Comparison of ENCODE assay signal across 25 cellular contexts in genomic region chr16:53626816-53627215, GRCh38.
"Had no signal": no experiment of that assay in that cellular context is flagged by ENCODE, and none has a peak within 500 bp of the region (broad histone marks: within the 10 kb centered on the region; RNA-seq: fewer than 3 reads in every experiment).

No MANE protein-coding gene starts in this region.

- H3K4me2 ChIP-seq: hepatocyte had no signal

- H3K79me2 ChIP-seq: hepatocyte had no signal

- H3K4me3 ChIP-seq: body of pancreas, cardiac muscle cell, esophagus muscularis mucosa, hepatocyte, left ventricle myocardium inferior, prostate gland, suprapubic skin, tibial nerve had no signal

- DNase-seq: activated CD4-positive, alpha-beta memory T cell treated with anti-CD3 and anti-CD28 coated beads, Interleukin-2, amount 10 ng/mL, durations not matched to agents 7 days and 5 days; activated CD4-positive, alpha-beta T cell treated with anti-CD3 and anti-CD28 coated beads, Interleukin-2, amount 10 ng/mL, durations not matched to agents 24 days and 14 days; activated effector memory CD4-positive, alpha-beta T cell treated with anti-CD3 and anti-CD28 coated beads, Interleukin-2, amount 50 U/mL, for 16 hours; activated naive CD4-positive, alpha-beta T cell treated with anti-CD3 and anti-CD28 coated beads, Interleukin-2, amount 50 U/mL, for 16 hours; activated naive CD8-positive, alpha-beta T cell treated with anti-CD3 and anti-CD28 coated beads, Interleukin-2, amount 50 U/mL, for 24 hours; activated T-cell treated with anti-CD3 and anti-CD28 coated beads, Interleukin-2, amount 50 U/mL, for 72 hours; anterior cingulate cortex; body of pancreas; effector memory CD4-positive, alpha-beta T cell; glutamatergic neuron; immature natural killer cell; kidney glomerular epithelial cell; left ventricle myocardium inferior; midbrain; natural killer cell; right cardiac atrium; stimulated activated CD4-positive, alpha-beta T cell treated with anti-CD3 and anti-CD28 coated beads, Interleukin-12 subunit alpha, Interleukin-12 subunit beta, amount 100 ng/mL, for 4 hours; stimulated activated naive CD8-positive, alpha-beta T cell treated with anti-CD3 and anti-CD28 coated beads, Interleukin-15, amount 100 ng/mL, for 72 hours; T-helper 17 cell had no signal

- H3K36me3 ChIP-seq: cardiac muscle cell, esophagus muscularis mucosa, left ventricle myocardium inferior, prostate gland, suprapubic skin, tibial nerve had no signal

- H3K27ac ChIP-seq: body of pancreas, cardiac muscle cell, esophagus muscularis mucosa, hepatocyte, left ventricle myocardium inferior, prostate gland, suprapubic skin, tibial nerve had no signal

- H3K4me1 ChIP-seq: prostate gland, suprapubic skin, tibial nerve had no signal

- H3K9me3 ChIP-seq: body of pancreas, esophagus muscularis mucosa, left ventricle myocardium inferior, prostate gland, suprapubic skin, tibial nerve had no signal

- H2AFZ ChIP-seq: hepatocyte had no signal

- H3K27me3 ChIP-seq: body of pancreas, cardiac muscle cell, esophagus muscularis mucosa, hepatocyte, suprapubic skin, tibial nerve had no signal
